In the genomic region with DNA sequence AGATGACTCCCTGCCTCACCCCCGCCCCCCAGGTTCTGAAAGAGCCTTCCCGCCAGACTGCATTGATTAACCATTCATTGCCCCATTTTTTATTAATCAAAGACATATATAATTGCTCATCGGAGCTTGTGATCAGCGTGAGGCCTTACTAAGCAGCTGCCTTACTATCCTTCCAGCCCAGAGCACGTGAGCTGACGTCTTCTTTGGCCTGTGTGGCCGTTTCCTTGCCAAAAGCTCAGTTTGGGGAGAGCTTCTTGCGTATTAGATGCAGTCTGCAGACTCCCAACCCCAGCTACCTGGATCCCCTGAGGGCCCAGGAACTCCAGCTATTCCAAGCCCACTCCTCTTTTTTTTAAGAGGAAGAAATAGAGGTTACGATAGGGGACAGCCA, we compare ENCODE assay signal across 10 cellular contexts. TPM values are rescaled to one million over a fixed set of nuclear protein-coding genes. Genes with fewer than 3 reads are reported as not detected.
DNase-seq lines count a peak whose midpoint lies in the region; TF ChIP-seq lines count a peak whose summit lies in the region.
"Had no signal": no experiment of that assay in that cellular context is flagged by ENCODE, and none has a peak within 500 bp of the region (broad histone marks: within the 10 kb centered on the region; RNA-seq: fewer than 3 reads in every experiment).

No MANE protein-coding gene starts in this region.

- H3K4me3 ChIP-seq in AG09309 (ENCODE audit: control insufficient read depth, low read depth, low read length) (no peak overlapping the region), Peyer's patch (no peak overlapping the region), neuronal stem cell (ENCODE audit: low read length in 2 of 2) (no peak overlapping the region)

- H4K8ac ChIP-seq in neuronal stem cell (ENCODE audit: low read depth, low read length) = no peak overlapping the region

- no peak overlapping the region for H3K23ac ChIP-seq in neuronal stem cell (ENCODE audit: low read depth, low read length, poor library complexity)

- no peak overlapping the region for H2BK5ac ChIP-seq in neuronal stem cell (ENCODE audit: low read length)

- no peak overlapping the region for H3K9ac ChIP-seq in neuronal stem cell (ENCODE audit: low read depth, low read length, poor library complexity)

- H3K9me3 ChIP-seq in Peyer's patch (no peaks in the 10 kb centered on the region), neuronal stem cell (replicated peaks in 1 of 2; ENCODE audit: control insufficient read depth in 2 of 2, insufficient read depth in 1 of 2, low read depth in 1 of 2, low read length in 2 of 2) (no peaks in the 10 kb centered on the region)

- no peak overlapping the region for H3K18ac ChIP-seq in neuronal stem cell (ENCODE audit: low read length)

- H2BK120ac ChIP-seq in neuronal stem cell (ENCODE audit: low read depth, low read length) = no peak overlapping the region

- H2BK12ac ChIP-seq in neuronal stem cell (ENCODE audit: low read length) = no peak overlapping the region

- H3K4ac ChIP-seq in neuronal stem cell (ENCODE audit: low read length) = no peak overlapping the region

- no CpG with 5 or more reads among the region's 9 CpGs for WGBS in neuronal stem cell (ENCODE audit: extremely low coverage in 2 of 2, insufficient read length in 2 of 2, insufficient replicate concordance in 1 of 2), 2 donors

- DNase-seq in AG09309 (ENCODE audit: low read depth) (peak; percentile 58), Peyer's patch (peak in 1 of 3 donors; percentile 71), fibroblast of gingiva (ENCODE audit: low read depth) (peak; percentile 92), neuronal stem cell (ENCODE audit: low spot score) (no peak), SW 1271 (lab: John Stamatoyannopoulos, UW) (no peak), SW480 (ENCODE audit: low spot score) (no peak), HPDE6-E6E7 (ENCODE audit: extremely low spot score) (no peak)
- DNase-seq in activated CD4-positive, alpha-beta T cell treated with anti-CD3 and anti-CD28 coated beads for 4 hours = no peak

- H2AFZ ChIP-seq in neuronal stem cell (ENCODE audit: low read length) = peak overlapping the region; percentile 98

- H3K36me3 ChIP-seq in Peyer's patch (no peaks in the 10 kb centered on the region), neuronal stem cell (replicated peaks in 1 of 2; ENCODE audit: control insufficient read depth in 2 of 2, insufficient read depth in 2 of 2, low read length in 2 of 2) (peaks cover 2 to 26% of the 10 kb centered on the region in 2 donors)
- H3K36me3 ChIP-seq: cardiac muscle cell had no signal

- peak overlapping the region; percentile 83 to 86 (median 84) for H3K27ac ChIP-seq in Peyer's patch
- no peak overlapping the region for H3K27ac ChIP-seq in neuronal stem cell (replicated peaks; ENCODE audit: low read length)
- H3K27ac ChIP-seq: cardiac muscle cell had no signal

- peaks cover 0 to 30% (median 24%) of the 10 kb centered on the region in 4 donors for H3K4me1 ChIP-seq in Peyer's patch
- H3K4me1 ChIP-seq in neuronal stem cell (ENCODE audit: control insufficient read depth in 2 of 2, insufficient read depth in 1 of 2, low read depth in 1 of 2, low read length in 2 of 2) = peaks cover 9 to 11% of the 10 kb centered on the region in 2 donors

- H3K4me2 ChIP-seq in neuronal stem cell (ENCODE audit: insufficient read depth, low read length, poor library complexity, severe bottlenecking) = no peak overlapping the region

- TF ChIP-seq CTCF in AG09309 (IDR thresholded peaks at IDR 0.05; ENCODE audit: control insufficient read depth, insufficient read depth, low read depth, low read length, missing control alignments) (no peak), Peyer's patch (IDR thresholded peaks at IDR 0.05) (no peak)

- H4K91ac ChIP-seq in neuronal stem cell (ENCODE audit: low read depth, low read length, poor library complexity) = no peak overlapping the region

- H3K14ac ChIP-seq in neuronal stem cell (ENCODE audit: low read length) = no peak overlapping the region

- no peaks in the 10 kb centered on the region for H3K79me1 ChIP-seq in neuronal stem cell (ENCODE audit: low read depth, low read length)

- no peak overlapping the region for H2BK15ac ChIP-seq in neuronal stem cell (ENCODE audit: low read length)

- no peak for TF ChIP-seq POLR2A in Peyer's patch (IDR thresholded peaks at IDR 0.05)

- H3K27me3 ChIP-seq in Peyer's patch = no peaks in the 10 kb centered on the region
- H3K27me3 ChIP-seq in neuronal stem cell (ENCODE audit: control insufficient read depth in 3 of 3, insufficient read depth in 3 of 3, low read depth in 1 of 3, low read length in 3 of 3) = peaks cover 0 to 4% (median 0%) of the 10 kb centered on the region in 3 experiments

- H2AK5ac ChIP-seq in neuronal stem cell (ENCODE audit: low read depth, low read length) = peak overlapping the region; percentile 64

RNA-seq across cellular contexts. Expression of gene SLC43A3, which starts 0.8 kb away (rescaled TPM):
- total RNA-seq in Peyer's patch = 10 to 100 TPM in 3 of 4 donors, 1 to 10 TPM in 1; 5.1 to 38.8 (median 17.6) TPM
- polyA plus RNA-seq in neuronal stem cell (2013, experiment 1 of 2) = 9.6 TPM
- polyA plus RNA-seq in neuronal stem cell (2013, experiment 2 of 2) = 9.1 TPM

RNA-seq across cellular contexts. Expression of gene RTN4RL2, which starts 32.6 kb away (rescaled TPM):
- 1 to 10 TPM in 1 of 4 donors, not detected in 3; 1.2 TPM for total RNA-seq in Peyer's patch
- polyA plus RNA-seq in neuronal stem cell (2013, experiment 1 of 2) = 6.6 TPM
- polyA plus RNA-seq in neuronal stem cell (2013, experiment 2 of 2) = 6.8 TPM

RNA-seq across cellular contexts. Expression of gene PRG2, which starts 37.2 kb away (rescaled TPM):
- total RNA-seq in Peyer's patch = not detected
- polyA plus RNA-seq in neuronal stem cell (2013, experiment 1 of 2) = 0.24 TPM
- 0.22 TPM for polyA plus RNA-seq in neuronal stem cell (2013, experiment 2 of 2)
- total RNA-seq: cardiac muscle cell had no signal
- polyA plus RNA-seq: cardiac muscle cell had no signal

RNA-seq across cellular contexts. Expression of gene PRG3, which starts 46.7 kb away (rescaled TPM):
- not detected for total RNA-seq in Peyer's patch
- not detected for polyA plus RNA-seq in neuronal stem cell (2013, experiment 1 of 2)
- not detected for polyA plus RNA-seq in neuronal stem cell (2013, experiment 2 of 2)
- total RNA-seq: cardiac muscle cell, M059J had no signal
- polyA plus RNA-seq: cardiac muscle cell had no signal

Comparison
In these comparisons a context has a peak if more than half of its experiments do, and no peak if none do; other contexts are left out.
1. DNase-seq: peak in AG09309 (single experiment) and fibroblast of gingiva (single experiment); none in neuronal stem cell (single experiment), SW 1271 (0 of 2), activated CD4-positive, alpha-beta T cell treated with anti-CD3 and anti-CD28 coated beads for 4 hours (0 of 2), SW480 (single experiment) and HPDE6-E6E7 (single experiment).